20 cellular contexts compared by ENCODE assay signal in the genomic region with DNA sequence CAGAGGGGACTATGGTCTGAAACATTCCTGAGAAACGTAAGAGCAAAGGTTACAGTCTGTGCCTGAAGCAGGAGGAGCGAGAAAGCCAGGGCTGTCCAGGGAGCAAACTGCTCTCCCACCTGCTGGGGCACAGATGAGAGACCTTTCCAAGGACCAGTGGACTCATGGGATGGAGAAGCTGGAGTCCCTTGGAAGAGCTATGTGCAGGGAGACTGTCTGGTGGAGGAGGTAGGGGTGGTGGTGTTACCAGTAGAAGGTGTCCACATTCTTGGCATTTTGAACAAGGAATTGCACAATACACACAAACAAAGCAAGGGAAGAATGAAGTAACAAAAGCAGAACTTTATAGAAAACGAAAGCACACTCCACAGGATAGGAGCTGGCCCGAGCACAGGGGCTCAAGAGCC.
DNase-seq lines count a peak whose midpoint lies in the region; TF ChIP-seq lines count a peak whose summit lies in the region.
"Had no signal": no experiment of that assay in that cellular context is flagged by ENCODE, and none has a peak within 500 bp of the region (broad histone marks: within the 10 kb centered on the region; RNA-seq: fewer than 3 reads in every experiment).

No MANE protein-coding gene starts in this region.

- H4K12ac ChIP-seq in trophoblast cell (ENCODE audit: low read depth, low read length), result no peak overlapping the region

- no peak overlapping the region for H3K23ac ChIP-seq in trophoblast cell (ENCODE audit: low read length)

- no peak overlapping the region for H3K14ac ChIP-seq in trophoblast cell (ENCODE audit: low read length)

- no peak overlapping the region for H4K8ac ChIP-seq in trophoblast cell (ENCODE audit: low read depth, low read length)

- no peak overlapping the region for H4K91ac ChIP-seq in trophoblast cell (ENCODE audit: low read depth, low read length)

- H3K27me3 ChIP-seq in HL-60 (ENCODE audit: insufficient read depth, poor library complexity, severe bottlenecking) (no peaks in the 10 kb centered on the region), trophoblast cell (ENCODE audit: insufficient read depth, low read length) (no peaks in the 10 kb centered on the region)
- H3K27me3 ChIP-seq: foreskin keratinocyte, vagina had no signal

- H3K4me3 ChIP-seq in HL-60 (replicated peaks; ENCODE audit: insufficient read depth, low read length), result no peak overlapping the region
- H3K4me3 ChIP-seq in choroid plexus epithelial cell (ENCODE audit: low read depth, low read length), result no peak overlapping the region
- H3K4me3 ChIP-seq in trophoblast cell (ENCODE audit: low read depth, low read length), result no peak overlapping the region
- H3K4me3 ChIP-seq: smooth muscle cell, vagina had no signal

- H3K4me1 ChIP-seq in trophoblast cell (ENCODE audit: control insufficient read depth in 1 of 2, insufficient read depth in 2 of 2, low read length in 2 of 2), result peaks cover 0 to 10% of the 10 kb centered on the region in 2 experiments
- H3K4me1 ChIP-seq: foreskin keratinocyte, vagina had no signal

- no peak overlapping the region for H2BK5ac ChIP-seq in trophoblast cell (ENCODE audit: low read depth, low read length, poor library complexity)

- no peak overlapping the region for H2BK12ac ChIP-seq in trophoblast cell (ENCODE audit: low read length)

- no peaks in the 10 kb centered on the region for H3K79me1 ChIP-seq in trophoblast cell (ENCODE audit: low read length)

- no peaks in the 10 kb centered on the region for H3K9me3 ChIP-seq in trophoblast cell (ENCODE audit: insufficient read depth, low read depth, low read length)
- H3K9me3 ChIP-seq: vagina had no signal

- H2AK5ac ChIP-seq in trophoblast cell (ENCODE audit: low read length), result no peak overlapping the region

- peak overlapping the region; percentile 41 for H3K27ac ChIP-seq in HL-60 (replicated peaks)
- H3K27ac ChIP-seq in trophoblast cell (ENCODE audit: low read depth, low read length), result no peak overlapping the region
- H3K27ac ChIP-seq: C4-2B, foreskin keratinocyte, vagina had no signal

- H3K36me3 ChIP-seq in trophoblast cell (ENCODE audit: control insufficient read depth in 1 of 2, insufficient read depth in 2 of 2, low read length in 2 of 2), result no peaks in the 10 kb centered on the region
- H3K36me3 ChIP-seq: vagina had no signal

- no peak overlapping the region for H3K4me2 ChIP-seq in trophoblast cell (ENCODE audit: low read length)
- H3K4me2 ChIP-seq: smooth muscle cell had no signal

- no peak for TF ChIP-seq CTCF in HL-60 (IDR thresholded peaks at IDR 0.05; ENCODE audit: insufficient read depth, low read length)
- TF ChIP-seq CTCF in choroid plexus epithelial cell (conservative IDR thresholded peaks at IDR 0.05; ENCODE audit: low read depth, low read length), result no peak

- DNase-seq in HL-60 (ENCODE audit: low read depth in 1 of 2, low spot score in 1 of 2) (peak; percentile 45 to 62), NOMO-1 treated with dmso at 0.1 percent for 144 hours (lab: John Stamatoyannopoulos, UW; ENCODE audit: unreplicated experiment) (peak; percentile 62), choroid plexus epithelial cell (ENCODE audit: low read depth) (peak; percentile 35), trophoblast cell (peak; percentile 30 to 72), posterior vena cava (ENCODE audit: low spot score) (no peak), dermis blood vessel endothelial cell (no peak), D341Med (ENCODE audit: low spot score) (no peak)
- DNase-seq: activated CD4-positive, alpha-beta T cell treated with anti-CD3 and anti-CD28 coated beads for 36 hours; activated T-cell treated with anti-CD3 and anti-CD28 coated beads for 4 hours; DND-41; endodermal cell; foreskin keratinocyte; NCI-H1417 treated with DMSO at 0.1 percent for 48 hours; NCI-H2227 treated with DMSO at 0.1 percent for 48 hours; nucleus accumbens; RPMI8226; stimulated activated naive CD4-positive, alpha-beta T cell treated with Interleukin-2 at 50 U/mL for 16 hours had no signal

- H3K4ac ChIP-seq in trophoblast cell (ENCODE audit: low read depth, low read length), result no peak overlapping the region

- H3K18ac ChIP-seq in trophoblast cell (ENCODE audit: low read length), result no peak overlapping the region

- H2BK120ac ChIP-seq in trophoblast cell (ENCODE audit: insufficient read depth, low read length, poor library complexity), result no peak overlapping the region

- no CpG with 5 or more reads among the region's 4 CpGs for WGBS in trophoblast cell (ENCODE audit: extremely low coverage, insufficient coverage, insufficient read length)

- no peak overlapping the region for H3K9ac ChIP-seq in trophoblast cell (ENCODE audit: low read length)

- intact Hi-C loops in posterior vena cava (cut with DNase I), result no loop called here

- no peaks in the 10 kb centered on the region for H3K79me2 ChIP-seq in trophoblast cell (ENCODE audit: control insufficient read depth, insufficient read depth, low read length, poor library complexity)

- no peak overlapping the region for H2AFZ ChIP-seq in trophoblast cell (ENCODE audit: insufficient read depth, low read length, poor library complexity)

Comparison
In these comparisons a context has a peak if more than half of its experiments do, and no peak if none do; other contexts are left out.
1. DNase-seq: peak in HL-60 (2 of 2), NOMO-1 treated with dmso at 0.1 percent for 144 hours (single experiment), choroid plexus epithelial cell (single experiment) and trophoblast cell (2 of 2); none in posterior vena cava (single experiment), dermis blood vessel endothelial cell (single experiment) and D341Med (single experiment).